In the genomic region with DNA sequence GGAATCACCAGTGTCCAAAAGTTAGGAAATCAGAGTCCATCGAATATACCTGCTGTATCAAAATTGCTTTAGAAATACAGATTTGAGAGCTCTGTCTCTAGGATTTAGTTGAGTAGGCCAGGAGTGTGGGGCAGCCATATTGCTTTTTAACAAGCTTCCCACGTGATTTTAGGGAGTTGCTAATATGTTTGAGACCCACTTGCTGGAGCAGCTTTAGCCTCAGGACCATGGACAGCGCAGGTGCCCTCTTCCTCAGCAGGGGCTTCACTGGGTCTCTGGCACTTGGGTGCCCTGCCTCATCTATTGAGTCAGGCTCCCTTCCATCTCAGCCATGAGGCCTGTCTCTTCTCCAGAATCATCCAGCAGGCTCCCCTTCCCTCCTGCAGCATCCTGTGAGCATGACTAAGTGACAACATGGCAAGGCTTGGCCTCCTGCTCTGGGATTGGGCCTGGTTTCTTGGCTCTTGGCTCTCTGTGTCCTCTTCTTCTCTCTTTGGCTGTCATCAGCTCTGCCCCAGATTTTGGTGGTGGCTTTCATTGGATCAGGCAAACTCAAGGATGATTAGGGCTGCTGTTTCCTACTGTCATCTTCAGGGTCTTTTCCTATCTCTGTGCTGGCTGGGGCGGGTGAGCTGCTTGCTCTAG, we compare ENCODE assay signal across 1 cellular context.
TF ChIP-seq lines count a peak whose summit lies in the region.

No MANE protein-coding gene starts in this region.

TF ChIP-seq in K562, 482 proteins besides CTCF, POLR2A, EP300 and RAD21 (continued from another document):
- TF ChIP-seq ZNF134 (CRISPR knock-in tag; conservative IDR thresholded peaks at IDR 0.05), result no peak
- TF ChIP-seq KHSRP (IDR thresholded peaks at IDR 0.05), result no peak
- TF ChIP-seq RBM14 (IDR thresholded peaks at IDR 0.05; ENCODE audit: borderline replicate concordance, insufficient read depth, low read depth, low read length), result no peak
- TF ChIP-seq PHB2 (IDR thresholded peaks at IDR 0.05; ENCODE audit: low read depth), result no peak
- TF ChIP-seq BRD4 (IDR thresholded peaks at IDR 0.05), result no peak
- TF ChIP-seq PRMT5 (CRISPR knock-in tag; IDR thresholded peaks at IDR 0.05), result peak; percentile 60; the same call in 1 of the 2 replicates
- no peak for TF ChIP-seq SLC30A9 (CRISPR knock-in tag; IDR thresholded peaks at IDR 0.05)
- TF ChIP-seq EHMT2 (IDR thresholded peaks at IDR 0.05), result peak; percentile 93
- no peak for TF ChIP-seq PCBP1 (IDR thresholded peaks at IDR 0.05; ENCODE audit: low read depth, low read length, poor library complexity, severe bottlenecking)
- TF ChIP-seq, protein P1, sequence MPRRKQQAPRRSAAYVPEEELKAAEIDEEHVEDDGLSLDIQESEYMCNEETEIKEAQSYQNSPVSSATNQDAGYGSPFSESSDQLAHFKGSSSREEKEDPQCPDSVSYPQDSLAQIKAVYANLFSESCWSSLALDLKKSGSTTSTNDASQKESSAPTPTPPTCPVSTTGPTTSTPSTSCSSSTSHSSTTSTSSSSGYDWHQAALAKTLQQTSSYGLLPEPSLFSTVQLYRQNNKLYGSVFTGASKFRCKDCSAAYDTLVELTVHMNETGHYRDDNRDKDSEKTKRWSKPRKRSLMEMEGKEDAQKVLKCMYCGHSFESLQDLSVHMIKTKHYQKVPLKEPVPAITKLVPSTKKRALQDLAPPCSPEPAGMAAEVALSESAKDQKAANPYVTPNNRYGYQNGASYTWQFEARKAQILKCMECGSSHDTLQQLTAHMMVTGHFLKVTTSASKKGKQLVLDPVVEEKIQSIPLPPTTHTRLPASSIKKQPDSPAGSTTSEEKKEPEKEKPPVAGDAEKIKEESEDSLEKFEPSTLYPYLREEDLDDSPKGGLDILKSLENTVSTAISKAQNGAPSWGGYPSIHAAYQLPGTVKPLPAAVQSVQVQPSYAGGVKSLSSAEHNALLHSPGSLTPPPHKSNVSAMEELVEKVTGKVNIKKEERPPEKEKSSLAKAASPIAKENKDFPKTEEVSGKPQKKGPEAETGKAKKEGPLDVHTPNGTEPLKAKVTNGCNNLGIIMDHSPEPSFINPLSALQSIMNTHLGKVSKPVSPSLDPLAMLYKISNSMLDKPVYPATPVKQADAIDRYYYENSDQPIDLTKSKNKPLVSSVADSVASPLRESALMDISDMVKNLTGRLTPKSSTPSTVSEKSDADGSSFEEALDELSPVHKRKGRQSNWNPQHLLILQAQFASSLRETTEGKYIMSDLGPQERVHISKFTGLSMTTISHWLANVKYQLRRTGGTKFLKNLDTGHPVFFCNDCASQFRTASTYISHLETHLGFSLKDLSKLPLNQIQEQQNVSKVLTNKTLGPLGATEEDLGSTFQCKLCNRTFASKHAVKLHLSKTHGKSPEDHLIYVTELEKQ (CRISPR knock-in tag; IDR thresholded peaks at IDR 0.05), result no peak
- TF ChIP-seq SMARCB1 (IDR thresholded peaks at IDR 0.05; ENCODE audit: insufficient read length, low read depth), result no peak
- TF ChIP-seq ZNF589 (CRISPR knock-in tag; IDR thresholded peaks at IDR 0.05; ENCODE audit: low read depth), result no peak
- peak; percentile 90 for TF ChIP-seq REST (CRISPR knock-in tag; IDR thresholded peaks at IDR 0.05; ENCODE audit: low read depth)
- TF ChIP-seq, protein P2, sequence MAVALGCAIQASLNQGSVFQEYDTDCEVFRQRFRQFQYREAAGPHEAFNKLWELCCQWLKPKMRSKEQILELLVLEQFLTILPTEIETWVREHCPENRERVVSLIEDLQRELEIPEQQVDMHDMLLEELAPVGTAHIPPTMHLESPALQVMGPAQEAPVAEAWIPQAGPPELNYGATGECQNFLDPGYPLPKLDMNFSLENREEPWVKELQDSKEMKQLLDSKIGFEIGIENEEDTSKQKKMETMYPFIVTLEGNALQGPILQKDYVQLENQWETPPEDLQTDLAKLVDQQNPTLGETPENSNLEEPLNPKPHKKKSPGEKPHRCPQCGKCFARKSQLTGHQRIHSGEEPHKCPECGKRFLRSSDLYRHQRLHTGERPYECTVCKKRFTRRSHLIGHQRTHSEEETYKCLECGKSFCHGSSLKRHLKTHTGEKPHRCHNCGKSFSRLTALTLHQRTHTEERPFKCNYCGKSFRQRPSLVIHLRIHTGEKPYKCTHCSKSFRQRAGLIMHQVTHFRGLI (CRISPR knock-in tag; IDR thresholded peaks at IDR 0.05), result no peak
